Comparison of ENCODE assay signal across 13 cellular contexts in the genomic region with DNA sequence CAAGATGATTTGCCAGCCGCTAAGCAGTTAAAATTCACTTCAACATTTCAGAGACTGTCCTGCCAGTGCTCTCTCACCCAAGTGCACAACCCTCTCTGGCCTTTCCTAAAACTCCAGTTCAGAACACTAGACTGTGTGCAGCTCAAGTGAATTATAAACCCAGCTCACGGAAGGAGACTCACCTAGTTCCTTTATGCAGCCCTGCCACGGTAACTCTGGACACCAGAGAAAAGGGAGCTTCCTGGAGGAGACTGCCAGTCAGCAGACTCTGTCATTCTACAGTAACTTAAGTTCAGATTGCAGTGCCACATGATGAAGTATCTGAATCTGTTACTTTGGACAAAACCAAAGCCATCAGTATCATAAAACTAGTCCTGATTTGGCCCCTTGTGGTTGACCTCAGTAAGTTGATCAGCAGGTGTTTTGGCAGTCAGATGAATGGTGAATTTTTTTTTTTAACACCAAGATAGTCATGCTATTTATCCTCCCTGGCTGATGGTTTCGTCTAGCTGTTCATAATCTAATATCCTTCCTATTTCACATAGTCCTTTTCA. TPM values are rescaled to one million over a fixed set of nuclear protein-coding genes. Genes with fewer than 3 reads are reported as not detected.
A peak's percentile ranks its signal among the peaks of the same experiment; 100 is the strongest.
DNase-seq lines count a peak whose midpoint lies in the region; ATAC-seq and TF ChIP-seq lines count a peak whose summit lies in the region.
"Had no signal": no experiment of that assay in that cellular context is flagged by ENCODE, and none has a peak within 500 bp of the region (broad histone marks: within the 10 kb centered on the region; RNA-seq: fewer than 3 reads in every experiment).

No MANE protein-coding gene starts in this region.

- H3K9me3 Mint-ChIP-seq in H9 = no peaks in the 10 kb centered on the region

- no peaks in the 10 kb centered on the region for H3K9me3 ChIP-seq in H9 (ENCODE audit: control insufficient read depth, low read depth, low read length)

- intact Hi-C loops in left colon (cut with DNase I, micrococcal nuclease) = no loop called here

- H3K4me1 ChIP-seq in H9 (ENCODE audit: insufficient read depth, low read length) = no peaks in the 10 kb centered on the region

- H3K56ac ChIP-seq in H9 (ENCODE audit: insufficient read length, low read depth, low read length) = no peak overlapping the region

- DNase-seq in GM12865 (ENCODE audit: low read depth) = peak; percentile 68
- DNase-seq in NB4 (ENCODE audit: low read depth) = no peak
- DNase-seq in left colon = peak; percentile 33 to 55
- DNase-seq in H9 = no peak
- no peak for DNase-seq in ecto neural progenitor cell (ENCODE audit: low spot score)
- no peak for DNase-seq in NCI-H446 treated with DMSO at 0.1 percent for 48 hours (lab: John Stamatoyannopoulos, UW)
- DNase-seq: activated CD4-positive, alpha-beta T cell treated with anti-CD3 and anti-CD28 coated beads for 1 hour; head of caudate nucleus; stimulated activated CD4-positive, alpha-beta T cell treated with anti-CD3 and anti-CD28 coated beads, Interleukin-2, amount 100 ng/mL, for 24 hours had no signal

- no peak overlapping the region for H4K8ac ChIP-seq in H9 (replicated peaks; ENCODE audit: insufficient read length, low read depth, low read length)

- no CpG with 5 or more reads among the region's 4 CpGs for WGBS in H9 (ENCODE audit: extremely low coverage, insufficient read length, low lambda C conversion rate)

- no peaks in the 10 kb centered on the region for H3K27me3 Mint-ChIP-seq in H9 (ENCODE audit: low read depth)

- H3T11ph ChIP-seq in H9 (ENCODE audit: low read length) = no peak overlapping the region

- TF ChIP-seq POLR2A in NB4 (IDR thresholded peaks at IDR 0.05; ENCODE audit: extremely low read depth, insufficient read length) = no peak

- no peak overlapping the region for H2BK12ac ChIP-seq in H9 (ENCODE audit: insufficient read length, low read depth, low read length)

- H3K23ac ChIP-seq in H9 (ENCODE audit: insufficient read length, low read depth, low read length) = no peak overlapping the region

- no peak overlapping the region for H3K4me3 Mint-ChIP-seq in H9

- no peaks in the 10 kb centered on the region for H3K27me3 ChIP-seq in H9 (ENCODE audit: insufficient read depth, low read length)
- H3K27me3 ChIP-seq: cardiac muscle cell had no signal

- H4K20me1 ChIP-seq in H9 (ENCODE audit: control insufficient read depth, insufficient read depth, insufficient read length) = no peaks in the 10 kb centered on the region

- H3K18ac ChIP-seq in H9 (ENCODE audit: insufficient read length, low read depth, low read length) = no peak overlapping the region

- H2BK5ac ChIP-seq in H9 (ENCODE audit: insufficient read length, low read length) = no peak overlapping the region

- H2AK5ac ChIP-seq in H9 (ENCODE audit: insufficient read length, low read length) = no peak overlapping the region

- no peak overlapping the region for H3K4me2 ChIP-seq in H9 (ENCODE audit: insufficient read depth, insufficient read length, low read length)

- H4K5ac ChIP-seq in H9 (ENCODE audit: insufficient read length, low read depth, low read length) = no peak overlapping the region

- no peak overlapping the region for H2BK120ac ChIP-seq in H9 (ENCODE audit: low read depth, low read length, poor library complexity, severe bottlenecking)

- peaks cover 18 to 19% of the 10 kb centered on the region in 2 experiments for H3K4me1 Mint-ChIP-seq in H9

- H3K4me3 ChIP-seq in GM12865 (ENCODE audit: low read depth, low read length) (no peak overlapping the region), NB4 (ENCODE audit: low read depth, low read length) (peak overlapping the region; percentile 19)
- H3K4me3 ChIP-seq: cardiac muscle cell had no signal

- peaks cover 4% of the 10 kb centered on the region for H3K79me1 ChIP-seq in H9 (ENCODE audit: insufficient read depth, low read depth, low read length, poor library complexity, severe bottlenecking)

- H3K27ac Mint-ChIP-seq in H9 = no peak overlapping the region

- no peak for TF ChIP-seq CTCF in GM12865 (IDR thresholded peaks at IDR 0.05; ENCODE audit: insufficient read depth, low read depth, low read length, missing control alignments)
- TF ChIP-seq CTCF in NB4 (IDR thresholded peaks at IDR 0.05; ENCODE audit: low read depth, low read length) = no peak
- TF ChIP-seq CTCF in H9 (conservative IDR thresholded peaks at IDR 0.05) = no peak

- H3K27ac ChIP-seq in H9 (ENCODE audit: insufficient read length, low read depth, low read length) = no peak overlapping the region
- H3K27ac ChIP-seq: cardiac muscle cell had no signal

- H3K9ac ChIP-seq in H9 (ENCODE audit: extremely low read depth, insufficient read length, low read length) = no peak overlapping the region

- H2BK15ac ChIP-seq in H9 (ENCODE audit: low read depth, low read length) = no peak overlapping the region

- H2BK20ac ChIP-seq in H9 (ENCODE audit: low read depth, low read length, poor library complexity, severe bottlenecking) = no peak overlapping the region

- H4K91ac ChIP-seq in H9 (ENCODE audit: insufficient read length, low read depth, low read length) = no peak overlapping the region

- H3K36me3 Mint-ChIP-seq in H9 (ENCODE audit: insufficient read depth in 1 of 3, low read depth in 3 of 3) = peaks cover 14 to 51% (median 40%) of the 10 kb centered on the region in 3 experiments

- peaks cover 4% of the 10 kb centered on the region for H3K23me2 ChIP-seq in H9 (ENCODE audit: insufficient read length, low read depth, low read length, poor library complexity, severe bottlenecking)

- H3K14ac ChIP-seq in H9 (ENCODE audit: insufficient read depth, low read length) = no peak overlapping the region

- peaks cover 22% of the 10 kb centered on the region for H3K79me2 ChIP-seq in H9 (ENCODE audit: insufficient read depth, low read length)

- ATAC-seq in GM21526 (IDR thresholded peaks at IDR 0.05; ENCODE audit: low FRiP score, unreplicated experiment) = peak; percentile 22
- ATAC-seq in left colon = peak; percentile 66
- ATAC-seq in HG03280 (IDR thresholded peaks at IDR 0.05; ENCODE audit: unreplicated experiment) = no peak

- H3K4ac ChIP-seq in H9 (ENCODE audit: low read depth, low read length) = no peak overlapping the region

- H2AFZ ChIP-seq in H9 (ENCODE audit: low read length) = no peak overlapping the region

RNA-seq across cellular contexts. Expression of gene MTRR, which starts 2.7 kb away (rescaled TPM):
- total RNA-seq in left colon = 10 to 100 TPM; 37.4 to 44.0 TPM
- 66.0 and 69.6 TPM in 2 replicates for total RNA-seq in H9 (2021)

RNA-seq across cellular contexts. Expression of gene FASTKD3, which starts 2.8 kb away (rescaled TPM):
- total RNA-seq in left colon (10 to 100 TPM in 1 of 2 donors, 1 to 10 TPM in 1; 7.6 to 11.3 TPM), H9 (2021) (15.0 and 16.3 TPM in 2 replicates)

RNA-seq across cellular contexts. Expression of gene CFAP90, which starts 20.7 kb away (rescaled TPM):
- total RNA-seq in left colon (not detected), H9 (2021) (0.35 and 0.44 TPM in 2 replicates)
- total RNA-seq: cardiac muscle cell, Daoy had no signal

Comparison
In these comparisons a context has a peak if more than half of its experiments do, and no peak if none do; other contexts are left out.
1. DNase-seq: peak in GM12865 (single experiment) and left colon (2 of 2); none in NB4 (single experiment), H9 (single experiment), ecto neural progenitor cell (single experiment) and NCI-H446 treated with DMSO at 0.1 percent for 48 hours (single experiment).